8 cellular contexts compared by ENCODE assay signal in the genomic region with DNA sequence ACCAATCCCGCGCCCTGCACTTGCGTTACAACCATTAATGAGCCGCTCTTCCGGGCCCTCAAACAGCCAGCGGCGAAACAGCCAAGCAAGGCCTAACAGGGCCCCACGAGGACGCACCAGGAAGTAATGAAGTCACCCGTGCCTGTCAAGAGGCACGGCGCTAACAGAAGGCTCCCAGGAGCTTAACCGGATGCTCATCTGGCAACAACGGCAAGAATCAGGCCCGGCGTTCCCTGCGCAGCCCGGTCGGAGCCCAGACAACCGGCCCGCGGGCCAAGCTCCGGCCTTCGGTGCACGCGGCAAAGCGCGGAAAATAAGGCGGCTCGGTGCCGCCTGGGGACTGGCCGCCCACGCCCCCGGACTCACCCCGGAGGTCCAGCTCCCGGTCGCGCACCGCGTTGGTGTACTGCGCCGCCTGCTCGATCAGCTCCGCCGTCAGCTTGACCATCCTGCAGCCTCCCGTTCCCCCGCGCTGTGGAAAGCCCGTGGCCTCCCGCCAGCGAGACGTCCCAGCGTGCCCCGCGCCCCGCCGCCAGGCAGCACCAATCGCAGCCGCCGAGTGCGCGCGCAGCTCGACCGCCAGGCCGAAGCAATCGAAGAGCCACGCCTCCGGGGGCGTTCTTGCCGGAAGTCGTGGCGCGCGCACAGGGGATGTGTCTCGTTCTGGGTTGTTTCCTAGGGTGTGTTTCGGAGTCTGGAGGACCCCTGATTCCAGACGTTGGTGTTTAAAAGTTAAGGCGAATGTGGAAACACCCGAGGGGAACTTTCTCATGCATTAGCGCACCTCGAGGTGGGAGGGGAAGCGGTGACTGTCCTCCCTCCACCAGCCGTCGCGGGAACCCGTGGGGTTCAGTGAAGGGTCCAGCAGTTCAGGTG. TPM values are rescaled to one million over a fixed set of nuclear protein-coding genes. Genes with fewer than 3 reads are reported as not detected.
DNase-seq lines count a peak whose midpoint lies in the region; ATAC-seq and TF ChIP-seq lines count a peak whose summit lies in the region.

Gene SNRPA1 (minus strand): TSS at position 518 of the 876 bp plus-strand sequence. CDS start 70 bp downstream, at position 448.

- DNase-seq in GM10248 (ENCODE audit: extremely low spot score), result peak; percentile 98
- DNase-seq in NCI-H1092 treated with DMSO at 0.1 percent for 48 hours (lab: John Stamatoyannopoulos, UW), result peak; percentile 88
- no peak for DNase-seq in glomerular endothelial cell (ENCODE audit: extremely low read depth, low read depth, low spot score)
- peak; percentile 96 for DNase-seq in omental fat pad (ENCODE audit: low spot score)

- ATAC-seq in HG02610 (IDR thresholded peaks at IDR 0.05; ENCODE audit: unreplicated experiment) (peak; percentile 72), SK-N-SH treated with all-trans-retinoic acid at 6 μM for 48 hours (peak; percentile 92), omental fat pad (ENCODE audit: low FRiP score) (peak; percentile 96)

- H3K4me3 Mint-ChIP-seq in activated naive CD4-positive, alpha-beta T cell treated with anti-CD3 and anti-CD28 coated beads, Interleukin-2, amount 50 U/mL, for 24 hours, result peak within 1 kb of the TSS; percentile 97

- POLR2A ChIA-PET in GM10248 (lab: Yijun Ruan, JAX), result interaction anchor here (0.7 kb wide), 2 partner anchors 12 to 242 kb away, joined by 3 read pairs; no protein-coding TSS in a partner anchor

- H3K27me3 Mint-ChIP-seq in activated naive CD4-positive, alpha-beta T cell treated with anti-CD3 and anti-CD28 coated beads, Interleukin-2, amount 50 U/mL, for 24 hours, result no peaks in the 10 kb centered on the region

- CTCF ChIA-PET in GM10248 (lab: Yijun Ruan, JAX), result interaction anchor here (1.1 to 8.1 kb wide), 7 partner anchors 9 to 346 kb away, joined by 3 to 89 read pairs (median 3); no protein-coding TSS in a partner anchor

- H3K36me3 Mint-ChIP-seq in activated naive CD4-positive, alpha-beta T cell treated with anti-CD3 and anti-CD28 coated beads, Interleukin-2, amount 50 U/mL, for 24 hours, result peaks cover 18% of the 10 kb centered on the region

- peak within 1 kb of the TSS; percentile 66 for H3K27ac ChIP-seq in temporal lobe (ENCODE audit: low read depth, low read length)

- TF ChIP-seq CTCF in GM10248 (IDR thresholded peaks at IDR 0.05; ENCODE audit: control extremely low read depth, extremely low read depth, low read depth, missing control alignments) (no peak), omental fat pad (IDR thresholded peaks at IDR 0.05) (no peak)

- H3K4me1 Mint-ChIP-seq in activated naive CD4-positive, alpha-beta T cell treated with anti-CD3 and anti-CD28 coated beads, Interleukin-2, amount 50 U/mL, for 24 hours, result peaks cover 44% of the 10 kb centered on the region

- peak within 1 kb of the TSS; percentile 97 for H3K27ac Mint-ChIP-seq in activated naive CD4-positive, alpha-beta T cell treated with anti-CD3 and anti-CD28 coated beads, Interleukin-2, amount 50 U/mL, for 24 hours

- no peaks in the 10 kb centered on the region for H3K9me3 Mint-ChIP-seq in activated naive CD4-positive, alpha-beta T cell treated with anti-CD3 and anti-CD28 coated beads, Interleukin-2, amount 50 U/mL, for 24 hours

TF ChIP-seq in SK-N-SH treated with all-trans-retinoic acid at 6 μM for 48 hours, 23 proteins besides CTCF, POLR2A, EP300 and RAD21:
- TF ChIP-seq POU6F1 (CRISPR knock-in tag; IDR thresholded peaks at IDR 0.05; ENCODE audit: borderline replicate concordance, low read depth) (no peak), ESRRG (CRISPR knock-in tag; IDR thresholded peaks at IDR 0.05) (no peak)
TF ChIP-seq in SK-N-SH treated with all-trans-retinoic acid at 6 μM for 48 hours: peak in this region for 0.

RNA-seq across cellular contexts. Expression of gene SNRPA1, which starts in this region (rescaled TPM):
- total RNA-seq in glomerular endothelial cell, result 33.6 and 46.3 TPM in 2 replicates
- 10 to 100 TPM; 25.6 to 47.7 (median 29.3) TPM for total RNA-seq in omental fat pad
- total RNA-seq in temporal lobe, result 17.7 TPM
